9 cellular contexts compared by ENCODE assay signal in the genomic region with DNA sequence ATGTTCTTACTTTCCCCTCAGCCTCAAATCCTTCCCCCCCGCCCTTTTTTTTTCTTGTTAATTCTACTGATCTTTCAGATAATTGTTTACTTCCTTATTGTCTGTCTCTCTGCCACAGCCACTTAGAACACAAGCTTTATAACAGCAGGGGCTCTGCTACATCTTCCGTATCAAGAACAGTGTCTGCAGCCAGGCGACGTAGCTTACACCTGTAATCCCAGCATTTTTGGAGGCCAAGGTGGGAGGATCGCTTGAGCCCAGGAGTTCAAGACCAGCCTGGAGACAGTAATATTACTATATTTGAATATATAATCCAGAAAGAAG. TPM values are rescaled to one million over a fixed set of nuclear protein-coding genes. Genes with fewer than 3 reads are reported as not detected.
DNase-seq lines count a peak whose midpoint lies in the region; ATAC-seq and TF ChIP-seq lines count a peak whose summit lies in the region.
"Had no signal": no experiment of that assay in that cellular context is flagged by ENCODE, and none has a peak within 500 bp of the region (broad histone marks: within the 10 kb centered on the region; RNA-seq: fewer than 3 reads in every experiment).

No MANE protein-coding gene starts in this region.

- intact Hi-C loops in sigmoid colon (cut with DNase I) (no loop called here), lower leg skin (cut with DNase I; ENCODE audit: low total_unique reads) (no loop called here)

- H3K4me1 Mint-ChIP-seq in effector memory CD8-positive, alpha-beta T cell (ENCODE audit: low read depth in 2 of 2) = peaks cover 42 to 69% of the 10 kb centered on the region in 2 donors

- DNase-seq in GF-D8 (lab: John Stamatoyannopoulos, UW) (peak; percentile 30), NCI-H69 (lab: John Stamatoyannopoulos, UW) (peak; percentile 78), sigmoid colon (no peak), HAP-1 (ENCODE audit: low spot score in 2 of 2) (no peak), lower leg skin (ENCODE audit: low spot score in 2 of 2) (no peak)
- no peak for DNase-seq in effector memory CD8-positive, alpha-beta T cell
- DNase-seq: activated naive CD4-positive, alpha-beta T cell treated with anti-CD3 and anti-CD28 coated beads, Interleukin-2, amount 10 ng/mL, durations not matched to agents 7 days and 5 days had no signal

- ATAC-seq in effector memory CD8-positive, alpha-beta T cell (replicated peaks) = no peak
- ATAC-seq in HG02763 (IDR thresholded peaks at IDR 0.05; ENCODE audit: unreplicated experiment) = no peak

- TF ChIP-seq POLR2A in sigmoid colon (IDR thresholded peaks at IDR 0.05) (no peak), lower leg skin (IDR thresholded peaks at IDR 0.05) (no peak)

- H3K9me3 ChIP-seq in sigmoid colon (no peaks in the 10 kb centered on the region), HAP-1 (no peaks in the 10 kb centered on the region)

- in situ Hi-C loops in HAP-1 (cut with MboI; ENCODE audit: low sequenced_read_pairs) = no loop called here

- no peak overlapping the region for H3K4me3 Mint-ChIP-seq in effector memory CD8-positive, alpha-beta T cell
- H3K4me3 Mint-ChIP-seq: activated naive CD4-positive, alpha-beta T cell treated with anti-CD3 and anti-CD28 coated beads, Interleukin-2, amount 10 ng/mL, durations not matched to agents 7 days and 5 days; T-helper 1 cell treated with Interleukin-12 subunit alpha and Interleukin-12 subunit beta and Interleukin-4 antibody, amounts not matched to agents 30 μg/mL and 1 μg/mL, for 36 hours had no signal

- peaks cover 0 to 77% (median 55%) of the 10 kb centered on the region in 4 donors for H3K4me1 ChIP-seq in sigmoid colon
- peaks cover 25% of the 10 kb centered on the region for H3K4me1 ChIP-seq in HAP-1

- no peak for TF ChIP-seq EP300 in sigmoid colon (IDR thresholded peaks at IDR 0.05)

- H3K27me3 ChIP-seq in sigmoid colon (no peaks in the 10 kb centered on the region), HAP-1 (ENCODE audit: low read depth) (no peaks in the 10 kb centered on the region)

- no peak for TF ChIP-seq CTCF in sigmoid colon (IDR thresholded peaks at IDR 0.05)
- TF ChIP-seq CTCF in lower leg skin (IDR thresholded peaks at IDR 0.05) = no peak

- peak overlapping the region; percentile 62 to 87 for H3K27ac Mint-ChIP-seq in effector memory CD8-positive, alpha-beta T cell
- H3K27ac Mint-ChIP-seq: activated naive CD4-positive, alpha-beta T cell treated with anti-CD3 and anti-CD28 coated beads, Interleukin-2, amount 10 ng/mL, durations not matched to agents 7 days and 5 days; T-helper 1 cell treated with Interleukin-12 subunit alpha and Interleukin-12 subunit beta and Interleukin-4 antibody, amounts not matched to agents 30 μg/mL and 1 μg/mL, for 36 hours had no signal

- no peaks in the 10 kb centered on the region for H3K27me3 Mint-ChIP-seq in effector memory CD8-positive, alpha-beta T cell
- H3K27me3 Mint-ChIP-seq: activated naive CD4-positive, alpha-beta T cell treated with anti-CD3 and anti-CD28 coated beads, Interleukin-2, amount 10 ng/mL, durations not matched to agents 7 days and 5 days had no signal

- H3K9me3 Mint-ChIP-seq in effector memory CD8-positive, alpha-beta T cell = no peaks in the 10 kb centered on the region
- H3K9me3 Mint-ChIP-seq: activated naive CD4-positive, alpha-beta T cell treated with anti-CD3 and anti-CD28 coated beads, Interleukin-2, amount 10 ng/mL, durations not matched to agents 7 days and 5 days; T-helper 1 cell treated with Interleukin-12 subunit alpha and Interleukin-12 subunit beta and Interleukin-4 antibody, amounts not matched to agents 30 μg/mL and 1 μg/mL, for 36 hours had no signal

- H3K4me3 ChIP-seq in sigmoid colon = no peak overlapping the region
- H3K4me3 ChIP-seq in HAP-1 = no peak overlapping the region
- H3K4me3 ChIP-seq in lower leg skin (ENCODE audit: low read depth, poor library complexity, severe bottlenecking) = no peak overlapping the region

- WGBS in sigmoid colon, 2 donors = 26 to 55% methylated on average over 5 of the region's 5 CpGs
- WGBS in lower leg skin, 2 donors = 58 to 59% methylated on average over 5 of the region's 5 CpGs

- peaks cover 19% of the 10 kb centered on the region for H3K36me3 Mint-ChIP-seq in effector memory CD8-positive, alpha-beta T cell (ENCODE audit: insufficient read depth)

- H3K27ac ChIP-seq in sigmoid colon = peak overlapping the region; percentile 58 to 76 (median 62)

- H3K36me3 ChIP-seq in sigmoid colon = no peaks in the 10 kb centered on the region
- no peaks in the 10 kb centered on the region for H3K36me3 ChIP-seq in HAP-1 (replicated peaks)

RNA-seq across cellular contexts. Expression of a gene that starts 5.4 kb away (rescaled TPM):
- 10 to 100 TPM; 31.9 to 40.4 (median 38.7) TPM for total RNA-seq in sigmoid colon
- 10 to 100 TPM; 11.2 to 25.2 (median 18.6) TPM for polyA plus RNA-seq in sigmoid colon
- 10 to 100 TPM; 23.9 to 29.5 (median 26.2) TPM for total RNA-seq in lower leg skin

Comparison
In these comparisons a context has a peak if more than half of its experiments do, and no peak if none do; other contexts are left out.
1. DNase-seq: peak in GF-D8 (single experiment) and NCI-H69 (single experiment); none in effector memory CD8-positive, alpha-beta T cell (0 of 3), sigmoid colon (single experiment), HAP-1 (0 of 2) and lower leg skin (0 of 2).